1 cellular context compared by ENCODE assay signal in genomic region chr20:31740208-31740607, GRCh38.
TF ChIP-seq lines count a peak whose summit lies in the region.

No MANE protein-coding gene starts in this region.

TF ChIP-seq in endothelial cell of umbilical vein, 7 proteins besides CTCF, POLR2A, EP300 and RAD21 (continued from another document):
- TF ChIP-seq GATA2 (IDR thresholded peaks at IDR 0.05; ENCODE audit: insufficient read depth, insufficient read length, low read depth, low read length): no peak
- no peak for TF ChIP-seq MAX (IDR thresholded peaks at IDR 0.05; ENCODE audit: insufficient read depth, insufficient read length)
